Comparison of ENCODE assay signal across 34 cellular contexts in the genomic region with DNA sequence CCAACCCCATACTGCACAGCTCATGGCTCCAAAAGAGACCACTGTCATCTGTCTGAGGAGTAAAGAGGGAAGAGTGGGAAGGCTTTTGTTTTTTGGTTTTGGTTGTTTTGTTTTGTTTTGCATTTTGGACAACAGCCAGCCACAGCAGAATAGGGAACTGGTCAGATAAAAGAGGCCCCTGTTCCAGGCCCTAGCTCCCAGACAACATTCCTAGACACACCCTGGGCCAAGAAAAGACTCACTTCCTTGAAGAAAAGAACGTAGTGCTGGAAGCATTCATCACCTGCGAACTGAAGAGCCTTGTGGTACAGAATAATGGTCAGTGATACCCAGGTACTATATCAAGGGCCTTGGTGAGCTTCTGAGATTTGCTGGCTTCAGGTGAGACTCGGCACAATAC.
"Had no signal": no experiment of that assay in that cellular context is flagged by ENCODE, and none has a peak within 500 bp of the region (broad histone marks: within the 10 kb centered on the region; RNA-seq: fewer than 3 reads in every experiment).

No MANE protein-coding gene starts in this region.

- H3K27ac ChIP-seq: adrenal gland, body of pancreas, colonic mucosa, dorsolateral prefrontal cortex, foreskin keratinocyte, heart right ventricle, left lung, ovary, prostate gland, skin epidermis, testis, transverse colon, uterus had no signal

- H3K4me1 ChIP-seq: adrenal gland, body of pancreas, colonic mucosa, foreskin keratinocyte, heart right ventricle, left lung, prostate gland, testis, transverse colon, uterus had no signal

- DNase-seq: activated CD4-positive, alpha-beta memory T cell treated with anti-CD3 and anti-CD28 coated beads for 36 hours; activated CD4-positive, alpha-beta T cell treated with anti-CD3 and anti-CD28 coated beads, Interleukin-2, amount 10 ng/mL, durations not matched to agents 24 days and 14 days; activated CD4-positive, CD25-positive, alpha-beta regulatory T cell treated with anti-CD3 and anti-CD28 coated beads, Interleukin-2, amount 50 U/mL, for 72 hours; activated CD8-positive, alpha-beta memory T cell treated with anti-CD3 and anti-CD28 coated beads, Interleukin-2, amount 50 U/mL, for 4 hours; activated effector memory CD4-positive, alpha-beta T cell treated with anti-CD3 and anti-CD28 coated beads, Interleukin-2, amount 50 U/mL, for 16 hours; activated naive CD4-positive, alpha-beta T cell treated with anti-CD3 and anti-CD28 coated beads for 36 hours; activated naive CD8-positive, alpha-beta T cell treated with anti-CD3 and anti-CD28 coated beads for 36 hours; activated T-cell treated with anti-CD3 and anti-CD28 coated beads, Interleukin-2, amount 50 U/mL, for 1 hour; adrenal gland; aorta; body of pancreas; cerebellar nuclear complex; colonic mucosa; dorsolateral prefrontal cortex; effector memory CD4-positive, alpha-beta T cell; foreskin keratinocyte; heart right ventricle; kidney glomerular epithelial cell; left lung; naive B cell; nephron progenitor cell; ovary; retina; stimulated activated CD4-positive, alpha-beta T cell treated with anti-CD3 and anti-CD28 coated beads, Interleukin-12 subunit alpha, Interleukin-12 subunit beta, amount 100 ng/mL, for 4 hours; stimulated activated CD4-positive, alpha-beta T cell treated with anti-CD3 and anti-CD28 coated beads, Interleukin-4, amount 100 ng/mL, for 1 hour; stimulated activated naive CD8-positive, alpha-beta T cell treated with anti-CD3 and anti-CD28 coated beads, Interleukin-15, Interleukin-2, amounts not matched to agents 100 U/mL and 50 U/mL, for 24 hours; T-helper 9 cell; testis; transverse colon; uterus had no signal

- H3K9me3 ChIP-seq: adrenal gland, body of pancreas, colonic mucosa, heart right ventricle, left lung, ovary, prostate gland, testis, transverse colon, uterus had no signal

- H3K36me3 ChIP-seq: adrenal gland, colonic mucosa, heart right ventricle, left lung, ovary, prostate gland, transverse colon, uterus had no signal

- ATAC-seq: body of pancreas; foreskin keratinocyte; heart right ventricle; left lung; sciatic nerve; stimulated activated naive CD8-positive, alpha-beta T cell treated with anti-CD3 and anti-CD28 coated beads, Interleukin-15, Interleukin-2, amounts not matched to agents 100 U/mL and 50 U/mL, for 24 hours had no signal

- H3K4me3 ChIP-seq: adrenal gland, body of pancreas, colonic mucosa, dorsolateral prefrontal cortex, heart right ventricle, left lung, lung, ovary, prostate gland, skin epidermis, testis, transverse colon, uterus had no signal

- H3K27me3 ChIP-seq: adrenal gland, body of pancreas, colonic mucosa, foreskin keratinocyte, heart right ventricle, left lung, ovary, testis, transverse colon, uterus had no signal
